25 cellular contexts compared by ENCODE assay signal in the genomic region with DNA sequence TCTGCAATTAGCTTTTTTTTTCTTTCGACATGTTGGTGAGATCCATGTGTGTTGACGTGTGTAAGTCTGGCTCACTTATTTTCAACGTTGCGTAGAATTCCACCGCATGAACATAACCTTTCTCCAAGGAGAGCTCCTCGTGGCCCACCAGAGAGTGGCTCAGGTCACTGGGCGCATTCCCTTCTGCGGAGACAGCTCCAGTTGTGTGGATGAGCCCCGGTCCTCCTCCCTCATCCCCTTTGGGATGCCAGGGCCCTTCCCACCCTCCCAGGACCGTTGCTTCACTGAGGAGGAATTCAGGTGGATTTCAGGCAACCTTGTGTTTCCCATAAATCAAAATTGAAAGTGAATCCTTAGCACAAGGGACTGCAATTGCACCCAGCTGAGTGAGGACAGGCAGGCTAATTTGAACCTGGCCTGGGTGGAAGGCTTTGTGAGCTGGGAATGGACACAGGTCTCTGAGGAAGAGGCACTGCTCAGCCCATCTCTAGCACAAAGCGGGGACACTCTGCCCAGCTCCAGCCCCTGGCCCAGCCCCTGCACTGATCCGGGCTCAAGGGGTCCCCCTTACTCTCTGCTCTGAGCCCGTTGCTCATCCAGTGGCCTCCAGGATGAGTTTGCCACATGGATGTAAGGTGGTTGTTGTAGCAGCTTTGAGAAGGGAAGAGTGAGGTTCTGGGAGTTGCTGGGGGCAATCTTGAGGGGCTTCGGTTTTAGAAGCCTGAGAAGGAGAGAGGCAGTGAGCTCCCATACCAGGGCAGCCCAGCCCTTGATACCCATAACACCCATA. TPM values are rescaled to one million over a fixed set of nuclear protein-coding genes. Genes with fewer than 3 reads are reported as not detected.
"Had no signal": no experiment of that assay in that cellular context is flagged by ENCODE, and none has a peak within 500 bp of the region (broad histone marks: within the 10 kb centered on the region; RNA-seq: fewer than 3 reads in every experiment).

No MANE protein-coding gene starts in this region.

- DNase-seq: activated CD4-positive, alpha-beta T cell treated with anti-CD3 and anti-CD28 coated beads for 4 hours; activated CD4-positive, alpha-beta T cell treated with anti-CD3 and anti-CD28 coated beads, Interleukin-2, amount 50 U/mL, for 48 hours; activated CD8-positive, alpha-beta memory T cell treated with anti-CD3 and anti-CD28 coated beads, Interleukin-2, amount 10 ng/mL, durations not matched to agents 7 days and 5 days; activated effector memory CD4-positive, alpha-beta T cell treated with Interleukin-2 at 50 U/mL for 16 hours; activated naive CD4-positive, alpha-beta T cell treated with Interleukin-2 at 50 U/mL for 16 hours; activated naive CD8-positive, alpha-beta T cell treated with anti-CD3 and anti-CD28 coated beads, Interleukin-2, amount 50 U/mL, for 24 hours; activated T-cell treated with anti-CD3 and anti-CD28 coated beads, Interleukin-2, amount 50 U/mL, for 24 hours; amniotic stem cell; body of pancreas; MG63; MV-4-11; NCI-H1105 treated with DMSO at 0.1 percent for 48 hours; NCI-H1436 treated with DMSO at 0.1 percent for 48 hours; NCI-H187; NCI-H2081; NCI-H510A treated with DMSO at 0.1 percent for 48 hours; NCI-H69; NK-92 treated with Interleukin-12 subunit alpha and Interleukin-12 subunit beta, amount 100 ng/mL, for 24 hours; SHP77 had no signal

- H3K27me3 ChIP-seq: ascending aorta, body of pancreas, MG63, Peyer's patch had no signal

- ATAC-seq: activated CD4-positive, CD25-positive, alpha-beta regulatory T cell treated with anti-CD3 and anti-CD28 coated beads, Interleukin-2, amount 50 U/mL, for 24 hours; activated CD8-positive, alpha-beta memory T cell treated with anti-CD3 and anti-CD28 coated beads, Interleukin-2, amount 10 ng/mL, durations not matched to agents 7 days and 5 days; activated naive CD4-positive, alpha-beta T cell treated with anti-CD3 and anti-CD28 coated beads, Interleukin-2, amount 50 U/mL, for 72 hours; activated naive CD8-positive, alpha-beta T cell treated with anti-CD3 and anti-CD28 coated beads, Interleukin-2, amount 50 U/mL, for 24 hours; body of pancreas had no signal

- H3K9me3 ChIP-seq: ascending aorta, body of pancreas, MG63, Peyer's patch had no signal

- H3K9ac ChIP-seq: KMS-11 had no signal

- H3K36me3 ChIP-seq: ascending aorta, MG63, Peyer's patch had no signal

- H3K4me3 ChIP-seq: ascending aorta, body of pancreas, MG63, Peyer's patch had no signal

- H3K4me2 ChIP-seq: KMS-11 had no signal

- H3K4me1 ChIP-seq: body of pancreas had no signal

- H3K27ac ChIP-seq: ascending aorta, body of pancreas, KMS-11 had no signal

RNA-seq across cellular contexts. Expression of gene HAAO, which starts 57.8 kb away (rescaled TPM):
- total RNA-seq: SK-MEL-5 had no signal
